In genomic region chr11:9765320-9766101, GRCh38 we compare ENCODE assay signal across 1 cellular context.
TF ChIP-seq lines count a peak whose summit lies in the region.

No MANE protein-coding gene starts in this region.

TF ChIP-seq in HepG2, 621 proteins besides CTCF, POLR2A, EP300 and RAD21 (continued from another document and continues in another):
- TF ChIP-seq ZBTB7B (CRISPR knock-in tag; IDR thresholded peaks at IDR 0.05) (peak; percentile 80), SMYD3 (CRISPR knock-in tag; IDR thresholded peaks at IDR 0.05) (0 out of 2 replicates have a peak, but pooled peaks have one; percentile 49), KDM2A (CRISPR knock-in tag; IDR thresholded peaks at IDR 0.05; ENCODE audit: borderline replicate concordance, low read depth) (no peak; the same call in 1 of the 2 replicates), ZNF629 (CRISPR knock-in tag; conservative IDR thresholded peaks at IDR 0.05) (peak; percentile 68; the same call in 1 of the 2 replicates), PAXIP1 (CRISPR knock-in tag; conservative IDR thresholded peaks at IDR 0.05) (peak; percentile 98), YEATS4 (CRISPR knock-in tag; IDR thresholded peaks at IDR 0.05; ENCODE audit: borderline replicate concordance) (peak; percentile 93), KIAA2018 (CRISPR knock-in tag; IDR thresholded peaks at IDR 0.05; ENCODE audit: borderline replicate concordance) (peak; percentile 75; the same call in 1 of the 2 replicates), TEAD3 (CRISPR knock-in tag; optimal IDR thresholded peaks at IDR 0.05; ENCODE audit: borderline replicate concordance) (peak; percentile 99), ZBTB10 (CRISPR knock-in tag; IDR thresholded peaks at IDR 0.05; ENCODE audit: borderline replicate concordance) (peak; percentile 40; the same call in 1 of the 2 replicates), HOXD1 (CRISPR knock-in tag; IDR thresholded peaks at IDR 0.05) (peak; percentile 49; the same call in 1 of the 2 replicates), MAFK (conservative IDR thresholded peaks at IDR 0.05 in 1 of 2, IDR thresholded peaks at IDR 0.05 in 1 of 2; ENCODE audit: low read length in 2 of 2) (peak in 1 of 2 experiments; percentile 5; a peak in 1 of 4 replicates), ZGPAT (CRISPR knock-in tag; IDR thresholded peaks at IDR 0.05) (peak; percentile 78), RBFOX2 (IDR thresholded peaks at IDR 0.05; ENCODE audit: low read depth, low read length) (no peak), HBP1 (CRISPR knock-in tag; IDR thresholded peaks at IDR 0.05; ENCODE audit: low read depth) (no peak), LCORL (IDR thresholded peaks at IDR 0.05) (no peak), LCORL (CRISPR knock-in tag; IDR thresholded peaks at IDR 0.05) (peak; percentile 97), HNF1A (IDR thresholded peaks at IDR 0.05; ENCODE audit: low read depth) (no peak), HNF1A (CRISPR knock-in tag; IDR thresholded peaks at IDR 0.05; ENCODE audit: borderline replicate concordance) (peak; percentile 88; the same call in 1 of the 2 replicates), HIVEP1 (CRISPR knock-in tag; IDR thresholded peaks at IDR 0.05) (peak; percentile 69; the same call in 1 of the 2 replicates), ZBTB26 (CRISPR knock-in tag; IDR thresholded peaks at IDR 0.05; ENCODE audit: borderline replicate concordance) (peak; percentile 57; the same call in 1 of the 2 replicates), ZNF136 (CRISPR knock-in tag; IDR thresholded peaks at IDR 0.05; ENCODE audit: low read depth) (no peak), ZUFSP (CRISPR knock-in tag; IDR thresholded peaks at IDR 0.05; ENCODE audit: borderline replicate concordance) (no peak), ZNF772 (CRISPR knock-in tag; IDR thresholded peaks at IDR 0.05) (peak; percentile 87), ZBTB1 (CRISPR knock-in tag; IDR thresholded peaks at IDR 0.05; ENCODE audit: borderline replicate concordance) (no peak), SP2 (CRISPR knock-in tag; IDR thresholded peaks at IDR 0.05) (no peak)
